ENCODE assay signal across 11 cellular contexts in the genomic region with DNA sequence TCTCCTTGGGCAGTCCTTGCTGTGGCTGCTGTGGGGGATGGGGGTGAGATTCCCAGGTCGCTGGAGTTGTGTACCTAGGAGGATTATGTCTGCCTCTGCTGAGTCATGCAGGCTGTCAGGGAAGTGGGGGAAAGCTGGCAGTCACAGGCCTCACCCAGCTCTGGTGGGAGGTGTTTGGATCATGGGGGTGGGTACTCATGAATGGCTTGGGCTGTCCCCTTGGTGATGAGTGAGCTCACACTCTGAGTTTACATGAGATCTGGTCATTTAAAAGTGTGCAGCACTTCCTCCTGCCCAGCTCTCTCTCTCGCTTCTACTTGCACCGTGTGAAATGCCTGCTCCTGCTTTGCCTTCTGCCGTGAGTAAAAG. TPM values are rescaled to one million over a fixed set of nuclear protein-coding genes. Genes with fewer than 3 reads are reported as not detected.
A peak's percentile ranks its signal among the peaks of the same experiment; 100 is the strongest.
DNase-seq lines count a peak whose midpoint lies in the region; ATAC-seq, FAIRE-seq and TF ChIP-seq lines count a peak whose summit lies in the region.
"Had no signal": no experiment of that assay in that cellular context is flagged by ENCODE, and none has a peak within 500 bp of the region (broad histone marks: within the 10 kb centered on the region; RNA-seq: fewer than 3 reads in every experiment).

No MANE protein-coding gene starts in this region.

- peak overlapping the region in 3 of 12 donors; percentile 8 to 51 (median 29) for H3K27ac ChIP-seq in heart left ventricle
- H3K27ac ChIP-seq in kidney (ENCODE audit: low read depth in 2 of 2, low read length in 2 of 2): no peak overlapping the region

- no peaks in the 10 kb centered on the region for H3K36me3 Mint-ChIP-seq in brain
- H3K36me3 Mint-ChIP-seq: stimulated activated naive B cell treated with anti-CD40 and anti-IgM and Interleukin-4, amounts not matched to agents 10 μg/mL and 1 μg/mL and 100 μg/mL, for 72 hours had no signal

- WGBS in heart left ventricle, 4 donors: 65 to 70% (median 66%) methylated on average over 4 of the region's 4 CpGs

- H3K4me1 ChIP-seq in heart left ventricle (peaks cover 0 to 10% (median 2%) of the 10 kb centered on the region in 12 donors), kidney (ENCODE audit: control insufficient read depth in 1 of 2, insufficient read depth in 1 of 2, low read depth in 1 of 2, low read length in 2 of 2) (no peaks in the 10 kb centered on the region)

- H3K9me3 ChIP-seq in heart left ventricle: peaks cover 0 to 15% (median 0%) of the 10 kb centered on the region in 12 donors
- H3K9me3 ChIP-seq in kidney (ENCODE audit: control insufficient read depth in 1 of 2, low read length in 2 of 2): peaks cover 0 to 4% of the 10 kb centered on the region in 2 donors

- no peak for TF ChIP-seq CTCF in heart left ventricle (IDR thresholded peaks at IDR 0.05)
- no peak for TF ChIP-seq CTCF in brain (conservative IDR thresholded peaks at IDR 0.05)
- TF ChIP-seq CTCF in kidney (IDR thresholded peaks at IDR 0.05; ENCODE audit: borderline replicate concordance, extremely low read depth, insufficient read depth): no peak

- no peaks in the 10 kb centered on the region for H3K27me3 ChIP-seq in heart left ventricle

- no peak overlapping the region for H3K9ac ChIP-seq in kidney (ENCODE audit: low read length in 2 of 2)

- peaks cover 16 to 50% (median 35%) of the 10 kb centered on the region in 5 experiments for H3K9me3 Mint-ChIP-seq in brain

- H3K36me3 ChIP-seq in heart left ventricle: no peaks in the 10 kb centered on the region
- H3K36me3 ChIP-seq in kidney (ENCODE audit: control insufficient read depth in 1 of 2, insufficient read depth in 2 of 2, low read length in 2 of 2): no peaks in the 10 kb centered on the region

- TF ChIP-seq POLR2A in heart left ventricle (IDR thresholded peaks at IDR 0.05): no peak

- intact Hi-C loops in heart left ventricle (cut with DNase I) (no loop called here), Right ventricle myocardium inferior (cut with DNase I) (no loop called here), kidney (cut with DNase I) (no loop called here)

- H3K27ac Mint-ChIP-seq in brain: peak overlapping the region in 3 of 5 experiments; percentile 90 to 94 (median 92)
- H3K27ac Mint-ChIP-seq: stimulated activated naive B cell treated with anti-CD40 and anti-IgM and Interleukin-4, amounts not matched to agents 10 μg/mL and 1 μg/mL and 100 μg/mL, for 72 hours had no signal

- no peaks in the 10 kb centered on the region for H3K27me3 Mint-ChIP-seq in brain

- DNase-seq in heart left ventricle: peak in 4 of 5 donors; percentile 18 to 67 (median 47)
- no peak for DNase-seq in Right ventricle myocardium inferior (ENCODE audit: missing footprints)
- DNase-seq in kidney: peak; percentile 90
- DNase-seq in urothelium cell line (ENCODE audit: low spot score): peak; percentile 43
- no peak for DNase-seq in amniotic stem cell (lab: John Stamatoyannopoulos, UW)
- DNase-seq in NCI-H2107 treated with DMSO at 0.1 percent for 48 hours (lab: John Stamatoyannopoulos, UW; ENCODE audit: unreplicated experiment): no peak
- DNase-seq: activated T-cell treated with anti-CD3 and anti-CD28 coated beads, Interleukin-2, amount 50 U/mL, for 48 hours; stimulated activated naive B cell treated with anti-CD40 and anti-IgM and Interleukin-4, amounts not matched to agents 10 μg/mL and 1 μg/mL and 100 μg/mL, for 72 hours had no signal

- H3K4me3 ChIP-seq in heart left ventricle (no peak overlapping the region), kidney (ENCODE audit: low read length in 2 of 2) (no peak overlapping the region)

- peak in 3 of 4 donors; percentile 44 to 70 (median 54) for ATAC-seq in heart left ventricle
- no peak for ATAC-seq in Right ventricle myocardium inferior
- no peak for ATAC-seq in HG03571 (IDR thresholded peaks at IDR 0.05; ENCODE audit: unreplicated experiment)
- ATAC-seq: stimulated activated naive B cell treated with anti-CD40 and anti-IgM and Interleukin-4, amounts not matched to agents 10 μg/mL and 1 μg/mL and 100 μg/mL, for 72 hours had no signal

- H3K4me3 Mint-ChIP-seq in brain: peak overlapping the region in 1 of 5 experiments; percentile 31
- H3K4me3 Mint-ChIP-seq: stimulated activated naive B cell treated with anti-CD40 and anti-IgM and Interleukin-4, amounts not matched to agents 10 μg/mL and 1 μg/mL and 100 μg/mL, for 72 hours had no signal

- FAIRE-seq in kidney (lab: Jason Lieb, UNC): no peak
- peak; percentile 56 for FAIRE-seq in urothelium cell line (lab: Jason Lieb, UNC)
- FAIRE-seq: GM18507 had no signal

- H3K4me1 Mint-ChIP-seq in brain: peaks cover 16% of the 10 kb centered on the region
- H3K4me1 Mint-ChIP-seq: stimulated activated naive B cell treated with anti-CD40 and anti-IgM and Interleukin-4, amounts not matched to agents 10 μg/mL and 1 μg/mL and 100 μg/mL, for 72 hours had no signal

RNA-seq across cellular contexts. Expression of gene PDLIM3, which starts 24.6 kb away (rescaled TPM):
- total RNA-seq in heart left ventricle (1,000 to 10,000 TPM in 1 of 9 donors, 100 to 1,000 TPM in 8; 111 to 1,156 (median 246) TPM), Right ventricle myocardium inferior (281 TPM), kidney (19.6 TPM)
- polyA plus RNA-seq in heart left ventricle (100 to 1,000 TPM; 187 to 367 TPM), brain (ENCODE audit: insufficient read depth, low read depth, low replicate concordance) (14.5 TPM), kidney (ENCODE audit: insufficient read depth, low read depth, low replicate concordance) (10.8 TPM)

Comparison
In these comparisons a context has a peak if more than half of its experiments do, and no peak if none do; other contexts are left out.
1. ATAC-seq: peak in heart left ventricle (3 of 4); none in Right ventricle myocardium inferior (single experiment) and HG03571 (single experiment).
2. DNase-seq: peak in heart left ventricle (4 of 5), kidney (single experiment) and urothelium cell line (single experiment); none in Right ventricle myocardium inferior (single experiment), amniotic stem cell (single experiment) and NCI-H2107 treated with DMSO at 0.1 percent for 48 hours (single experiment).